In genomic region chr17:73643846-73644144, GRCh38 we compare ENCODE assay signal across 8 cellular contexts. TPM values are rescaled to one million over a fixed set of nuclear protein-coding genes. Genes with fewer than 3 reads are reported as not detected.
DNase-seq lines count a peak whose midpoint lies in the region; FAIRE-seq and TF ChIP-seq lines count a peak whose summit lies in the region.

No MANE protein-coding gene starts in this region.

- H3K4me3 Mint-ChIP-seq in activated naive CD4-positive, alpha-beta T cell treated with anti-CD3 and anti-CD28 coated beads for 36 hours: peak overlapping the region; percentile 66

- intact Hi-C loops in activated naive CD4-positive, alpha-beta T cell treated with anti-CD3 and anti-CD28 coated beads for 36 hours (cut with micrococcal nuclease): loop anchor here (2.0 to 5.0 kb wide), 4 partner anchors 51 to 534 kb away; no protein-coding TSS in a partner anchor

- TF ChIP-seq CTCF in bronchial epithelial cell (IDR thresholded peaks at IDR 0.05; ENCODE audit: insufficient read depth, low read length, severe bottlenecking): no peak
- TF ChIP-seq CTCF in tibial nerve (IDR thresholded peaks at IDR 0.05): no peak

- H3K27ac ChIP-seq in mucosa of rectum (ENCODE audit: low read depth in 2 of 2, low read length in 2 of 2) (no peak overlapping the region), tibial nerve (peak overlapping the region; percentile 24 to 88 (median 63))

- no peak overlapping the region for H3K27ac Mint-ChIP-seq in activated naive CD4-positive, alpha-beta T cell treated with anti-CD3 and anti-CD28 coated beads for 36 hours

- H3K9me3 ChIP-seq in mucosa of rectum (ENCODE audit: control insufficient read depth in 2 of 2, low read length in 2 of 2) (no peaks in the 10 kb centered on the region), tibial nerve (no peaks in the 10 kb centered on the region)

- H3K4me1 ChIP-seq in mucosa of rectum (ENCODE audit: control insufficient read depth in 2 of 2, insufficient read depth in 2 of 2, low read length in 2 of 2) (peaks cover 5% of the 10 kb centered on the region in 2 donors), tibial nerve (peaks cover 0 to 61% (median 27%) of the 10 kb centered on the region in 4 donors)

- no peak for DNase-seq in activated naive CD4-positive, alpha-beta T cell treated with anti-CD3 and anti-CD28 coated beads for 36 hours
- no peak for DNase-seq in activated naive CD4-positive, alpha-beta T cell (lab: John Stamatoyannopoulos, UW)
- DNase-seq in bronchial epithelial cell (ENCODE audit: low read depth): no peak
- no peak for DNase-seq in tibial nerve (ENCODE audit: low spot score in 2 of 2)
- no peak for DNase-seq in NCI-H2029 (lab: John Stamatoyannopoulos, UW)
- DNase-seq in NCI-H128 (lab: John Stamatoyannopoulos, UW; ENCODE audit: unreplicated experiment): no peak
- no peak for DNase-seq in inferior parietal cortex (ENCODE audit: extremely low spot score)

- peaks cover 1% of the 10 kb centered on the region for H3K27me3 ChIP-seq in bronchial epithelial cell (ENCODE audit: control insufficient read depth, insufficient read depth, low read length)
- peaks cover 16 to 26% of the 10 kb centered on the region in 2 donors for H3K27me3 ChIP-seq in mucosa of rectum (ENCODE audit: control insufficient read depth in 2 of 2, insufficient read depth in 2 of 2, low read length in 2 of 2)
- peaks cover 0 to 36% of the 10 kb centered on the region in 2 donors for H3K27me3 ChIP-seq in tibial nerve

- CTCF ChIA-PET in activated naive CD4-positive, alpha-beta T cell treated with anti-CD3 and anti-CD28 coated beads for 36 hours (lab: Charles Lee): no interaction called here

- H3K4me1 Mint-ChIP-seq in activated naive CD4-positive, alpha-beta T cell treated with anti-CD3 and anti-CD28 coated beads for 36 hours (ENCODE audit: low read depth): peaks cover 16% of the 10 kb centered on the region

- TF ChIP-seq EP300 in tibial nerve (IDR thresholded peaks at IDR 0.05): no peak

- peaks cover 25% of the 10 kb centered on the region for H3K27me3 Mint-ChIP-seq in activated naive CD4-positive, alpha-beta T cell treated with anti-CD3 and anti-CD28 coated beads for 36 hours (ENCODE audit: low read depth)

- H3K4me3 ChIP-seq in bronchial epithelial cell (ENCODE audit: low read depth, low read length) (peak overlapping the region; percentile 78), mucosa of rectum (ENCODE audit: low read length in 2 of 2) (peak overlapping the region; percentile 31 to 57), tibial nerve (peak overlapping the region; percentile 38 to 65 (median 44))

- no peak for FAIRE-seq in bronchial epithelial cell (lab: Jason Lieb, UNC)

- H3K36me3 Mint-ChIP-seq in activated naive CD4-positive, alpha-beta T cell treated with anti-CD3 and anti-CD28 coated beads for 36 hours (ENCODE audit: low read depth): no peaks in the 10 kb centered on the region

- TF ChIP-seq POLR2A in tibial nerve (IDR thresholded peaks at IDR 0.05): no peak

- no peak overlapping the region for H3K9ac ChIP-seq in mucosa of rectum (ENCODE audit: low read depth in 1 of 2, low read length in 2 of 2)

- H3K36me3 ChIP-seq in bronchial epithelial cell (ENCODE audit: control insufficient read depth, insufficient read depth, low read length) (no peaks in the 10 kb centered on the region), mucosa of rectum (ENCODE audit: control insufficient read depth in 2 of 2, insufficient read depth in 2 of 2, low read length in 2 of 2) (no peaks in the 10 kb centered on the region), tibial nerve (no peaks in the 10 kb centered on the region)

- WGBS in tibial nerve, 2 donors: 0 to 2% methylated on average over 3 to 10 of the region's 13 CpGs

- H3K9me3 Mint-ChIP-seq in activated naive CD4-positive, alpha-beta T cell treated with anti-CD3 and anti-CD28 coated beads for 36 hours: no peaks in the 10 kb centered on the region

RNA-seq across cellular contexts. Expression of gene SDK2, which starts 0.5 kb away (rescaled TPM):
- total RNA-seq in activated naive CD4-positive, alpha-beta T cell treated with anti-CD3 and anti-CD28 coated beads for 36 hours: under 1 TPM; 0.27 to 0.50 TPM
- 2.1 and 5.5 TPM in 2 replicates for total RNA-seq in bronchial epithelial cell
- total RNA-seq in tibial nerve: 1 to 10 TPM; 3.1 to 6.3 (median 4.6) TPM

Comparison
In these comparisons a context has a peak if more than half of its experiments do, and no peak if none do; other contexts are left out.
1. H3K27ac ChIP-seq: peak in tibial nerve (4 of 4); none in mucosa of rectum (0 of 2).
2. Peak in every context shown above with its lines, with median percentiles within 50 percentile points of each other: H3K4me3 ChIP-seq.